ENCODE assay signal across 11 cellular contexts in the genomic region with DNA sequence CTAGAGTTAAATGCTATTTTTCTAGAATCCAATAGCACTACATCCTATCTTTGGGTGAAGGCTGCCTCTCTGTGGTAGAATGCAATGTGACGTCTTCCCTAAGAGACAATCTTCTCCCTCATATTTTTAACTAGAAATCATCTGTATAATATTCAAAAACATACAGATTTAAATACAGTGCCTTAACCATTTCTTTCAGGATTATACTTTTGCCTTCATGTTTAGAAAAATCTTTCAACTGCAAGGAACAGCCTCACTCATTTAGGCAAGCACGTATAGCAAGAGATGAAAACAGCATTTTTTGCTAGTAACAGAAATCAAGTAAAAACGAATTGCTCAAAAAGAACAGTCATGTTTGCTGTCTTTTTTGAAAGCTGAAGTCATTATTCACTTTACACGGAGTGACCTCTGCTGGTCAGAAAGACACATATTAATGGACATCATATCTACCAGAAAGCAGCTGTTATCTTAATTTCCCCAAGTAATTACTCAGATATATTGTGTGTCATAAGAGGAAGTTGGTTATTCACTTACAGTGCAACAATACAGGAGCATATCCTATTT.
DNase-seq lines count a peak whose midpoint lies in the region; ATAC-seq, FAIRE-seq and TF ChIP-seq lines count a peak whose summit lies in the region.
"Had no signal": no experiment of that assay in that cellular context is flagged by ENCODE, and none has a peak within 500 bp of the region (broad histone marks: within the 10 kb centered on the region; RNA-seq: fewer than 3 reads in every experiment).

No MANE protein-coding gene starts in this region.

- H3F3A ChIP-seq in neural progenitor cell (ENCODE audit: low read depth) = no peaks in the 10 kb centered on the region

- no peak overlapping the region for H3K27ac Mint-ChIP-seq in neural progenitor cell
- no peak overlapping the region for H3K27ac Mint-ChIP-seq in naive thymus-derived CD8-positive, alpha-beta T cell
- H3K27ac Mint-ChIP-seq: natural killer cell treated with Interleukin-12 subunit alpha and Interleukin-12 subunit beta and Interleukin-15 and Interleukin-18, amount 100 ng/mL, for 72 hours had no signal

- no peak overlapping the region for H3K9ac ChIP-seq in neural progenitor cell

- no peak overlapping the region for H3K4me3 Mint-ChIP-seq in neural progenitor cell
- H3K4me3 Mint-ChIP-seq in naive thymus-derived CD8-positive, alpha-beta T cell = no peak overlapping the region
- H3K4me3 Mint-ChIP-seq: natural killer cell treated with Interleukin-12 subunit alpha and Interleukin-12 subunit beta and Interleukin-15 and Interleukin-18, amount 100 ng/mL, for 72 hours had no signal

- H3K4me1 ChIP-seq in neural progenitor cell = no peaks in the 10 kb centered on the region
- H3K4me1 ChIP-seq: upper lobe of left lung had no signal

- H3K27me3 ChIP-seq in bronchial epithelial cell (ENCODE audit: control insufficient read depth, insufficient read depth, low read length) (no peaks in the 10 kb centered on the region), neural progenitor cell (no peaks in the 10 kb centered on the region)
- H3K27me3 ChIP-seq: upper lobe of left lung had no signal

- TF ChIP-seq CTCF in bronchial epithelial cell (IDR thresholded peaks at IDR 0.05; ENCODE audit: insufficient read depth, low read length, severe bottlenecking) = peak; percentile 22
- TF ChIP-seq CTCF in neural progenitor cell (IDR thresholded peaks at IDR 0.05) = peak; percentile 65

- no peaks in the 10 kb centered on the region for H4K20me1 ChIP-seq in neural progenitor cell (ENCODE audit: low read depth)

- H3K79me2 ChIP-seq in neural progenitor cell (ENCODE audit: low read depth) = no peaks in the 10 kb centered on the region

- H3K27me3 Mint-ChIP-seq in neural progenitor cell (ENCODE audit: insufficient read depth, low read depth) = no peaks in the 10 kb centered on the region
- H3K27me3 Mint-ChIP-seq in naive thymus-derived CD8-positive, alpha-beta T cell = peaks cover 0 to 3% (median 0%) of the 10 kb centered on the region in 5 donors
- H3K27me3 Mint-ChIP-seq: natural killer cell treated with Interleukin-12 subunit alpha and Interleukin-12 subunit beta and Interleukin-15 and Interleukin-18, amount 100 ng/mL, for 72 hours had no signal

- H2AFZ ChIP-seq in neural progenitor cell (replicated peaks) = no peak overlapping the region

- H3K4me3 ChIP-seq in bronchial epithelial cell (ENCODE audit: low read depth, low read length) (no peak overlapping the region), neural progenitor cell (no peak overlapping the region)
- H3K4me3 ChIP-seq: upper lobe of left lung had no signal

- H3K9me3 Mint-ChIP-seq in neural progenitor cell = peaks cover 2% of the 10 kb centered on the region
- H3K9me3 Mint-ChIP-seq in naive thymus-derived CD8-positive, alpha-beta T cell = peaks cover 0 to 2% (median 0%) of the 10 kb centered on the region in 9 donors

- FAIRE-seq in bronchial epithelial cell (lab: Jason Lieb, UNC) = no peak

- H3K27ac ChIP-seq in neural progenitor cell = no peak overlapping the region
- H3K27ac ChIP-seq: upper lobe of left lung had no signal

- no peak overlapping the region for H3K4me2 ChIP-seq in neural progenitor cell

- POLR2A ChIA-PET in naive thymus-derived CD8-positive, alpha-beta T cell (lab: Charles Lee) = no interaction called here

- peaks cover 12% of the 10 kb centered on the region for H3K4me1 Mint-ChIP-seq in neural progenitor cell
- H3K4me1 Mint-ChIP-seq in naive thymus-derived CD8-positive, alpha-beta T cell = no peaks in the 10 kb centered on the region

- no peak for ATAC-seq in naive thymus-derived CD8-positive, alpha-beta T cell
- ATAC-seq in HG02870 (IDR thresholded peaks at IDR 0.05; ENCODE audit: unreplicated experiment) = no peak
- ATAC-seq: natural killer cell treated with Interleukin-12 subunit alpha and Interleukin-12 subunit beta and Interleukin-15 and Interleukin-18, amount 100 ng/mL, for 72 hours had no signal

- H3K36me3 Mint-ChIP-seq in neural progenitor cell = peaks cover 2% of the 10 kb centered on the region
- H3K36me3 Mint-ChIP-seq in naive thymus-derived CD8-positive, alpha-beta T cell = no peaks in the 10 kb centered on the region
- H3K36me3 Mint-ChIP-seq: natural killer cell treated with Interleukin-12 subunit alpha and Interleukin-12 subunit beta and Interleukin-15 and Interleukin-18, amount 100 ng/mL, for 72 hours had no signal

- H3K9me3 ChIP-seq in neural progenitor cell (ENCODE audit: low read depth) = no peaks in the 10 kb centered on the region
- H3K9me3 ChIP-seq: upper lobe of left lung had no signal

- DNase-seq in EH (ENCODE audit: low read depth) (peak; percentile 5), NCI-H2029 (lab: John Stamatoyannopoulos, UW) (peak; percentile 74), bronchial epithelial cell (ENCODE audit: low read depth) (peak; percentile 78), neural progenitor cell (ENCODE audit: low spot score) (peak; percentile 7), amniotic stem cell (lab: John Stamatoyannopoulos, UW) (no peak), AG08395 (ENCODE audit: low spot score) (no peak)
- DNase-seq in naive thymus-derived CD8-positive, alpha-beta T cell = no peak
- DNase-seq: NCI-H187, upper lobe of left lung had no signal

- H3K36me3 ChIP-seq in bronchial epithelial cell (ENCODE audit: control insufficient read depth, insufficient read depth, low read length) (no peaks in the 10 kb centered on the region), neural progenitor cell (no peaks in the 10 kb centered on the region)
- H3K36me3 ChIP-seq: upper lobe of left lung had no signal

Comparison
In these comparisons a context has a peak if more than half of its experiments do, and no peak if none do; other contexts are left out.
1. DNase-seq: peak in EH (single experiment), NCI-H2029 (single experiment), bronchial epithelial cell (single experiment) and neural progenitor cell (single experiment); none in amniotic stem cell (single experiment), AG08395 (single experiment) and naive thymus-derived CD8-positive, alpha-beta T cell (0 of 10).